In the genomic region with DNA sequence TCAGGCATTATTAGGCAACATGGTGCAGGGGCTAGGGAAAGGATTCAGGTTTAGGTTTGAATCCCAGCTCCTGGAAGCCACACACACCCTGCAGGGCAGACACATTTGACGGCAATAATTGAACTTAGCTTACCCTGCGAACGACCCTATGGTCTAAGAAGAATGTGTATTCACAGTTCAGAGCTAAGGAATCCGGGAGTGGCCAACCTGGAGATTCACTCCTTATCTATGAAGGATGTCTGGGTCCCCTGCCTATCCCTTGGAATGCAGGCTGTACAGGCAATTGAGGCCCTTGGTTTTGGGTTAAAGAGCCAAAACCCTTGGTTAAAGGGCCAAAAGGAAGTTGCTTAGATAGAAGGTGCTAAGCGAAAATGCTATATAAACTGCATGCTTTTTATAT, we compare ENCODE assay signal across 26 cellular contexts. TPM values are rescaled to one million over a fixed set of nuclear protein-coding genes. Genes with fewer than 3 reads are reported as not detected.
"Had no signal": no experiment of that assay in that cellular context is flagged by ENCODE, and none has a peak within 500 bp of the region (broad histone marks: within the 10 kb centered on the region; RNA-seq: fewer than 3 reads in every experiment).

No MANE protein-coding gene starts in this region.

- H3K4me2 ChIP-seq: hepatocyte had no signal

- H3K4me3 Mint-ChIP-seq: activated CD4-positive, alpha-beta memory T cell treated with anti-CD3 and anti-CD28 coated beads, Interleukin-2, amount 10 ng/mL, durations not matched to agents 7 days and 5 days; activated CD4-positive, alpha-beta T cell treated with anti-CD3 and anti-CD28 coated beads, Interleukin-2, amount 10 ng/mL, durations not matched to agents 24 days and 14 days; activated naive CD4-positive, alpha-beta T cell treated with anti-CD3 and anti-CD28 coated beads, Interleukin-2, amount 10 ng/mL, durations not matched to agents 7 days and 5 days; activated T-cell treated with anti-CD3 and anti-CD28 coated beads, Interleukin-2, amount 50 U/mL, for 72 hours; immature natural killer cell; nephron progenitor cell; stimulated activated naive CD8-positive, alpha-beta T cell treated with anti-CD3 and anti-CD28 coated beads, Interleukin-15, amount 100 ng/mL, for 72 hours had no signal

- H3K9me3 ChIP-seq: body of pancreas, left ventricle myocardium inferior, mucosa of descending colon, tibial artery had no signal

- ATAC-seq: activated CD4-positive, CD25-positive, alpha-beta regulatory T cell treated with anti-CD3 and anti-CD28 coated beads, Interleukin-2, amount 50 U/mL, for 24 hours; activated T-cell treated with anti-CD3 and anti-CD28 coated beads, Interleukin-2, amount 50 U/mL, for 72 hours; body of pancreas; esophagus mucosa; mucosa of descending colon; right cardiac atrium; stimulated activated naive CD8-positive, alpha-beta T cell treated with anti-CD3 and anti-CD28 coated beads, Interleukin-15, amount 100 ng/mL, for 72 hours had no signal

- H3K36me3 Mint-ChIP-seq: activated naive CD4-positive, alpha-beta T cell treated with anti-CD3 and anti-CD28 coated beads, Interleukin-2, amount 10 ng/mL, durations not matched to agents 7 days and 5 days; immature natural killer cell had no signal

- H3K27ac ChIP-seq: body of pancreas, hepatocyte, left ventricle myocardium inferior, parathyroid adenoma, tibial artery had no signal

- H2AFZ ChIP-seq: hepatocyte, parathyroid adenoma had no signal

- H3K27me3 ChIP-seq: body of pancreas had no signal

- DNase-seq: activated CD4-positive, alpha-beta memory T cell treated with anti-CD3 and anti-CD28 coated beads, Interleukin-2, amount 10 ng/mL, durations not matched to agents 7 days and 5 days; activated CD4-positive, alpha-beta T cell treated with anti-CD3 and anti-CD28 coated beads, Interleukin-2, amount 10 ng/mL, durations not matched to agents 24 days and 14 days; activated effector memory CD4-positive, alpha-beta T cell treated with anti-CD3 and anti-CD28 coated beads, Interleukin-2, amount 50 U/mL, for 16 hours; activated naive CD4-positive, alpha-beta T cell treated with anti-CD3 and anti-CD28 coated beads, Interleukin-2, amount 10 ng/mL, durations not matched to agents 7 days and 5 days; activated T-cell treated with anti-CD3 and anti-CD28 coated beads, Interleukin-2, amount 50 U/mL, for 72 hours; amygdala; body of pancreas; dermis blood vessel endothelial cell; effector CD8-positive, alpha-beta T cell; foreskin melanocyte; immature natural killer cell; left ventricle myocardium inferior; mucosa of descending colon; nephron progenitor cell; nucleus accumbens; right cardiac atrium; stimulated activated CD4-positive, alpha-beta T cell treated with anti-CD3 and anti-CD28 coated beads, Interleukin-12 subunit alpha, Interleukin-12 subunit beta, amount 100 ng/mL, for 4 hours; stimulated activated CD4-positive, alpha-beta T cell treated with anti-CD3 and anti-CD28 coated beads, Interleukin-1b, Interleukin-23, amount 100 ng/mL, for 48 hours; stimulated activated naive CD8-positive, alpha-beta T cell treated with anti-CD3 and anti-CD28 coated beads, Interleukin-15, amount 100 ng/mL, for 72 hours; tibial artery had no signal

- H3K9ac ChIP-seq: parathyroid adenoma had no signal

- H3K4me1 Mint-ChIP-seq: activated naive CD4-positive, alpha-beta T cell treated with anti-CD3 and anti-CD28 coated beads, Interleukin-2, amount 10 ng/mL, durations not matched to agents 7 days and 5 days; immature natural killer cell; stimulated activated naive CD8-positive, alpha-beta T cell treated with anti-CD3 and anti-CD28 coated beads, Interleukin-15, amount 100 ng/mL, for 72 hours had no signal

- H3K36me3 ChIP-seq: left ventricle myocardium inferior, tibial artery had no signal

- H3K27ac Mint-ChIP-seq: activated CD4-positive, alpha-beta memory T cell treated with anti-CD3 and anti-CD28 coated beads, Interleukin-2, amount 10 ng/mL, durations not matched to agents 7 days and 5 days; activated CD4-positive, alpha-beta T cell treated with anti-CD3 and anti-CD28 coated beads, Interleukin-2, amount 10 ng/mL, durations not matched to agents 24 days and 14 days; activated naive CD4-positive, alpha-beta T cell treated with anti-CD3 and anti-CD28 coated beads, Interleukin-2, amount 10 ng/mL, durations not matched to agents 7 days and 5 days; activated T-cell treated with anti-CD3 and anti-CD28 coated beads, Interleukin-2, amount 50 U/mL, for 72 hours; immature natural killer cell; nephron progenitor cell; stimulated activated naive CD8-positive, alpha-beta T cell treated with anti-CD3 and anti-CD28 coated beads, Interleukin-15, amount 100 ng/mL, for 72 hours had no signal

- H3K79me2 ChIP-seq: hepatocyte, parathyroid adenoma had no signal

- FAIRE-seq: urothelium cell line had no signal

- H3K9me3 Mint-ChIP-seq: activated CD4-positive, alpha-beta T cell treated with anti-CD3 and anti-CD28 coated beads, Interleukin-2, amount 10 ng/mL, durations not matched to agents 24 days and 14 days had no signal

- H3K4me3 ChIP-seq: body of pancreas, hepatocyte, left ventricle myocardium inferior, mucosa of descending colon, tibial artery had no signal

RNA-seq across cellular contexts. Expression of gene SYT17, which starts 2.9 kb away (rescaled TPM):
- total RNA-seq: activated CD4-positive, alpha-beta memory T cell treated with anti-CD3 and anti-CD28 coated beads, Interleukin-2, amount 10 ng/mL, durations not matched to agents 7 days and 5 days; T-helper 2 cell treated with Interferon-gamma antibody and Interleukin-4, amounts not matched to agents 100 ng/mL and 5 ng/mL, for 36 hours had no signal
- polyA plus RNA-seq: immature natural killer cell had no signal
